Comparison of ENCODE assay signal across 14 cellular contexts in genomic region chr11:10909141-10909883, GRCh38. TPM values are rescaled to one million over a fixed set of nuclear protein-coding genes. Genes with fewer than 3 reads are reported as not detected.
DNase-seq lines count a peak whose midpoint lies in the region; ATAC-seq and TF ChIP-seq lines count a peak whose summit lies in the region.
"Had no signal": no experiment of that assay in that cellular context is flagged by ENCODE, and none has a peak within 500 bp of the region (broad histone marks: within the 10 kb centered on the region; RNA-seq: fewer than 3 reads in every experiment).

No MANE protein-coding gene starts in this region.

- in situ Hi-C loops in mammary epithelial cell (cut with MboI; ENCODE audit: low sequenced_read_pairs in 2 of 2) = no loop called here

- no peak overlapping the region for H3K4me2 ChIP-seq in mammary epithelial cell (ENCODE audit: insufficient read depth, low read depth, low read length)

- BruUV-seq in mammary epithelial cell (replicated peaks; lab: Mats Ljungman, UMichigan) = no TSS peak
- BruUV-seq in Caco-2 (replicated peaks; lab: Mats Ljungman, UMichigan) = no TSS peak

- H3K27ac ChIP-seq in mammary epithelial cell (ENCODE audit: insufficient read depth, low read depth, low read length) (no peak overlapping the region), endodermal cell (ENCODE audit: low read depth, low read length) (no peak overlapping the region)

- H3K36me3 ChIP-seq in mammary epithelial cell (ENCODE audit: insufficient read depth, low read length) (no peaks in the 10 kb centered on the region), Caco-2 (ENCODE audit: control insufficient read depth, insufficient read depth, low read length) (no peaks in the 10 kb centered on the region), endodermal cell (ENCODE audit: control insufficient read depth, insufficient read depth, low read length) (no peaks in the 10 kb centered on the region)

- H3K4me1 Mint-ChIP-seq in natural killer cell (peaks cover 9 to 10% of the 10 kb centered on the region in 2 donors), Caco-2 (ENCODE audit: low read depth, unreplicated experiment) (peaks cover 14% of the 10 kb centered on the region), endodermal cell (peaks cover 7% of the 10 kb centered on the region)
- H3K4me1 Mint-ChIP-seq: central memory CD8-positive, alpha-beta T cell had no signal

- no peaks in the 10 kb centered on the region for H3K9me3 Mint-ChIP-seq in natural killer cell
- no peaks in the 10 kb centered on the region for H3K9me3 Mint-ChIP-seq in Caco-2 (ENCODE audit: unreplicated experiment)
- peaks cover 2% of the 10 kb centered on the region for H3K9me3 Mint-ChIP-seq in endodermal cell
- H3K9me3 Mint-ChIP-seq: central memory CD8-positive, alpha-beta T cell; stimulated activated naive CD8-positive, alpha-beta T cell treated with anti-CD3 and anti-CD28 coated beads, Interleukin-15, Interleukin-2, amounts not matched to agents 100 ng/mL and 50 ng/mL, for 24 hours had no signal

- H3K4me1 ChIP-seq in mammary epithelial cell (ENCODE audit: insufficient read depth, low read length) = peaks cover 43% of the 10 kb centered on the region
- peaks cover 20% of the 10 kb centered on the region for H3K4me1 ChIP-seq in Caco-2
- H3K4me1 ChIP-seq in endodermal cell (ENCODE audit: control insufficient read depth, insufficient read depth, low read length) = no peaks in the 10 kb centered on the region

- DNase-seq in EL = peak; percentile 83
- peak; percentile 81 for DNase-seq in NCI-H226
- DNase-seq in mammary epithelial cell = peak; percentile 69
- no peak for DNase-seq in natural killer cell
- DNase-seq in kidney glomerular epithelial cell (lab: John Stamatoyannopoulos, UW) = no peak
- no peak for DNase-seq in T-helper 9 cell
- no peak for DNase-seq in Caco-2
- no peak for DNase-seq in endodermal cell
- DNase-seq: activated CD8-positive, alpha-beta T cell treated with anti-CD3 and anti-CD28 coated beads, Interleukin-2, amount 10 ng/mL, durations not matched to agents 7 days and 5 days; activated naive CD4-positive, alpha-beta T cell; C1 segment of cervical spinal cord; stimulated activated CD4-positive, alpha-beta T cell treated with anti-CD3 and anti-CD28 coated beads, Interleukin-4, amount 100 ng/mL, for 24 hours had no signal

- WGBS in mammary epithelial cell (ENCODE audit: low coverage, missing lambda C conversion rate) = 82% methylated on average over 5 of the region's 8 CpGs
- 89 to 90% methylated on average over 3 to 8 of the region's 8 CpGs for WGBS in endodermal cell (ENCODE audit: insufficient coverage in 1 of 2, insufficient read length in 1 of 2), 2 experiments

- H3K27ac Mint-ChIP-seq in natural killer cell (peak overlapping the region in 1 of 2 donors; percentile 27), Caco-2 (ENCODE audit: unreplicated experiment) (no peak overlapping the region), endodermal cell (no peak overlapping the region)
- H3K27ac Mint-ChIP-seq: activated CD8-positive, alpha-beta T cell treated with anti-CD3 and anti-CD28 coated beads, Interleukin-2, amount 10 ng/mL, durations not matched to agents 7 days and 5 days; stimulated activated naive CD8-positive, alpha-beta T cell treated with anti-CD3 and anti-CD28 coated beads, Interleukin-15, Interleukin-2, amounts not matched to agents 100 ng/mL and 50 ng/mL, for 24 hours had no signal

- dilution Hi-C loops in mammary epithelial cell (cut with HindIII; ENCODE audit: low sequenced_read_pairs) = no loop called here

- POLR2A ChIA-PET in Caco-2 (lab: Charles Lee) = no interaction called here

- H3K4me3 Mint-ChIP-seq in natural killer cell = no peak overlapping the region
- no peak overlapping the region for H3K4me3 Mint-ChIP-seq in Caco-2 (ENCODE audit: unreplicated experiment)
- no peak overlapping the region for H3K4me3 Mint-ChIP-seq in endodermal cell
- H3K4me3 Mint-ChIP-seq: activated CD8-positive, alpha-beta T cell treated with anti-CD3 and anti-CD28 coated beads, Interleukin-2, amount 10 ng/mL, durations not matched to agents 7 days and 5 days; central memory CD8-positive, alpha-beta T cell; stimulated activated naive CD8-positive, alpha-beta T cell treated with anti-CD3 and anti-CD28 coated beads, Interleukin-15, Interleukin-2, amounts not matched to agents 100 ng/mL and 50 ng/mL, for 24 hours had no signal

- TF ChIP-seq CTCF in mammary epithelial cell (conservative IDR thresholded peaks at IDR 0.05 in 1 of 2, IDR thresholded peaks at IDR 0.05 in 1 of 2; ENCODE audit: extremely low read depth in 1 of 2, insufficient read depth in 1 of 2, low read depth in 1 of 2, low read length in 2 of 2) (no peak), natural killer cell (IDR thresholded peaks at IDR 0.05) (no peak), Caco-2 (IDR thresholded peaks at IDR 0.05; ENCODE audit: insufficient read depth in 1 of 2, low read depth in 1 of 2, low read length in 1 of 2, severe bottlenecking in 1 of 2, unreplicated experiment in 1 of 2) (no peak), endodermal cell (conservative IDR thresholded peaks at IDR 0.05) (no peak)

- peaks cover 21 to 24% of the 10 kb centered on the region in 2 donors for H3K27me3 Mint-ChIP-seq in natural killer cell (ENCODE audit: low read depth in 2 of 2)
- H3K27me3 Mint-ChIP-seq in Caco-2 (ENCODE audit: insufficient read depth, unreplicated experiment) = no peaks in the 10 kb centered on the region
- H3K27me3 Mint-ChIP-seq in endodermal cell (ENCODE audit: insufficient read depth) = no peaks in the 10 kb centered on the region

- CTCF ChIA-PET in mammary epithelial cell (lab: Charles Lee; ENCODE audit: low non-redundant PET) (no interaction called here), Caco-2 (lab: Charles Lee) (interaction anchor here (0.6 kb wide), 1 partner anchor 116 kb away, joined by 3 read pairs; no protein-coding TSS in a partner anchor)

- no peaks in the 10 kb centered on the region for H4K20me1 ChIP-seq in mammary epithelial cell (ENCODE audit: insufficient read depth, low read length)

- peak overlapping the region; percentile 55 for H2AFZ ChIP-seq in mammary epithelial cell (ENCODE audit: low read depth, low read length)

- H3K9ac ChIP-seq in mammary epithelial cell (ENCODE audit: insufficient read depth, low read length) (no peak overlapping the region), endodermal cell (ENCODE audit: extremely low read depth, low read length, poor library complexity, severe bottlenecking) (no peak overlapping the region)

- peak; percentile 70 to 95 (median 93) for ATAC-seq in natural killer cell
- ATAC-seq: activated CD8-positive, alpha-beta T cell treated with anti-CD3 and anti-CD28 coated beads, Interleukin-2, amount 10 ng/mL, durations not matched to agents 7 days and 5 days had no signal

- H3K9me3 ChIP-seq in mammary epithelial cell (replicated peaks; ENCODE audit: insufficient read depth, low read length) (no peaks in the 10 kb centered on the region), Caco-2 (no peaks in the 10 kb centered on the region), endodermal cell (ENCODE audit: control insufficient read depth, low read length) (no peaks in the 10 kb centered on the region)

- H3K36me3 Mint-ChIP-seq in natural killer cell (no peaks in the 10 kb centered on the region), Caco-2 (ENCODE audit: insufficient read depth, unreplicated experiment) (no peaks in the 10 kb centered on the region), endodermal cell (ENCODE audit: low read depth) (no peaks in the 10 kb centered on the region)

- no peaks in the 10 kb centered on the region for H3K27me3 ChIP-seq in mammary epithelial cell (ENCODE audit: insufficient read depth, low read length)
- no peaks in the 10 kb centered on the region for H3K27me3 ChIP-seq in Caco-2 (replicated peaks; ENCODE audit: control insufficient read depth, insufficient read depth, low read length)
- H3K27me3 ChIP-seq in endodermal cell (ENCODE audit: control insufficient read depth, insufficient read depth, low read length, poor library complexity, severe bottlenecking) = no peaks in the 10 kb centered on the region

- H3K79me2 ChIP-seq in mammary epithelial cell (ENCODE audit: insufficient read depth, low read length) = no peaks in the 10 kb centered on the region

- intact Hi-C loops in mammary epithelial cell (cut with micrococcal nuclease) = no loop called here
- intact Hi-C loops in natural killer cell (cut with micrococcal nuclease) = no loop called here
- intact Hi-C loops in Caco-2 (cut with micrococcal nuclease; ENCODE audit: unreplicated experiment) = no loop called here

- H3K4me3 ChIP-seq in mammary epithelial cell (replicated peaks in 1 of 3; ENCODE audit: insufficient read depth in 1 of 3, low read depth in 2 of 3, low read length in 3 of 3) (no peak overlapping the region), Caco-2 (ENCODE audit: low read depth, low read length) (no peak overlapping the region), endodermal cell (ENCODE audit: low read length) (no peak overlapping the region)

RNA-seq across cellular contexts. Expression of gene ZBED5, which starts 51.5 kb away (rescaled TPM):
- total RNA-seq in mammary epithelial cell (10 to 100 TPM; 27.8 to 29.4 TPM), natural killer cell (10 to 100 TPM; 40.0 to 61.3 (median 53.9) TPM), Caco-2 (2022) (42.1 and 53.2 TPM in 2 replicates), endodermal cell (10 to 100 TPM; 51.6 to 57.8 TPM)
- 32.5 TPM for polyA plus RNA-seq in mammary epithelial cell
- 204 TPM for polyA minus RNA-seq in mammary epithelial cell
- 89.5 TPM for polyA plus RNA-seq in endodermal cell (2013, experiment 1 of 2)
- polyA plus RNA-seq in endodermal cell (2013, experiment 2 of 2) = 88.8 TPM

Comparison
In these comparisons a context has a peak if more than half of its experiments do, and no peak if none do; other contexts are left out.
1. DNase-seq: peak in EL (single experiment), NCI-H226 (single experiment) and mammary epithelial cell (single experiment); none in natural killer cell (single experiment), kidney glomerular epithelial cell (single experiment), T-helper 9 cell (single experiment), Caco-2 (0 of 2) and endodermal cell (single experiment).